14 cellular contexts compared by ENCODE assay signal in genomic region chr2:233469261-233470006, GRCh38.
DNase-seq lines count a peak whose midpoint lies in the region; ATAC-seq and TF ChIP-seq lines count a peak whose summit lies in the region.
"Had no signal": no experiment of that assay in that cellular context is flagged by ENCODE, and none has a peak within 500 bp of the region (broad histone marks: within the 10 kb centered on the region; RNA-seq: fewer than 3 reads in every experiment).

No MANE protein-coding gene starts in this region.

- H3K9me3 Mint-ChIP-seq in natural killer cell: no peaks in the 10 kb centered on the region
- no peaks in the 10 kb centered on the region for H3K9me3 Mint-ChIP-seq in natural killer cell treated with Interleukin-12 subunit alpha and Interleukin-12 subunit beta and Interleukin-15 and Interleukin-18, amount 100 ng/mL, for 72 hours
- H3K9me3 Mint-ChIP-seq: activated CD4-positive, alpha-beta memory T cell treated with anti-CD3 and anti-CD28 coated beads, Interleukin-2, amount 10 ng/mL, durations not matched to agents 7 days and 5 days had no signal

- no peak for TF ChIP-seq POLR2A in ovary (IDR thresholded peaks at IDR 0.05)

- peak overlapping the region; percentile 28 for H3K4me3 Mint-ChIP-seq in natural killer cell
- H3K4me3 Mint-ChIP-seq in natural killer cell treated with Interleukin-12 subunit alpha and Interleukin-12 subunit beta and Interleukin-15 and Interleukin-18, amount 100 ng/mL, for 72 hours: no peak overlapping the region
- H3K4me3 Mint-ChIP-seq: activated CD4-positive, alpha-beta memory T cell treated with anti-CD3 and anti-CD28 coated beads, Interleukin-2, amount 10 ng/mL, durations not matched to agents 7 days and 5 days had no signal

- 60 to 67% (median 60%) methylated on average over 32 of the region's 32 CpGs for WGBS in ovary, 3 donors

- H3K27me3 ChIP-seq in left ventricle myocardium inferior (ENCODE audit: low read depth) (no peaks in the 10 kb centered on the region), ovary (no peaks in the 10 kb centered on the region)
- H3K27me3 ChIP-seq: cardiac muscle cell had no signal

- H3K4me3 ChIP-seq in left ventricle myocardium inferior (peak overlapping the region; percentile 44), ovary (no peak overlapping the region)
- H3K4me3 ChIP-seq: cardiac muscle cell, GM23248 had no signal

- TF ChIP-seq CTCF in natural killer cell (IDR thresholded peaks at IDR 0.05) (no peak), left ventricle myocardium inferior (IDR thresholded peaks at IDR 0.05; ENCODE audit: borderline replicate concordance) (no peak), ovary (IDR thresholded peaks at IDR 0.05) (no peak)

- TF ChIP-seq EP300 in ovary (IDR thresholded peaks at IDR 0.05): no peak

- H3K4me1 Mint-ChIP-seq in natural killer cell: no peaks in the 10 kb centered on the region
- no peaks in the 10 kb centered on the region for H3K4me1 Mint-ChIP-seq in natural killer cell treated with Interleukin-12 subunit alpha and Interleukin-12 subunit beta and Interleukin-15 and Interleukin-18, amount 100 ng/mL, for 72 hours (ENCODE audit: low read depth in 2 of 2)
- H3K4me1 Mint-ChIP-seq: activated CD4-positive, alpha-beta memory T cell treated with anti-CD3 and anti-CD28 coated beads, Interleukin-2, amount 10 ng/mL, durations not matched to agents 7 days and 5 days had no signal

- H3K27me3 Mint-ChIP-seq in natural killer cell (ENCODE audit: low read depth in 2 of 2): no peaks in the 10 kb centered on the region
- H3K27me3 Mint-ChIP-seq in natural killer cell treated with Interleukin-12 subunit alpha and Interleukin-12 subunit beta and Interleukin-15 and Interleukin-18, amount 100 ng/mL, for 72 hours: no peaks in the 10 kb centered on the region
- H3K27me3 Mint-ChIP-seq: activated CD4-positive, alpha-beta memory T cell treated with anti-CD3 and anti-CD28 coated beads, Interleukin-2, amount 10 ng/mL, durations not matched to agents 7 days and 5 days had no signal

- H3K36me3 ChIP-seq in left ventricle myocardium inferior (peaks cover 68% of the 10 kb centered on the region), ovary (no peaks in the 10 kb centered on the region)

- H3K4me1 ChIP-seq in left ventricle myocardium inferior (peaks cover 29% of the 10 kb centered on the region), ovary (ENCODE audit: insufficient read depth) (peaks cover 11% of the 10 kb centered on the region)

- intact Hi-C loops in natural killer cell (cut with micrococcal nuclease) (no loop called here), left ventricle myocardium inferior (cut with micrococcal nuclease) (no loop called here), ovary (cut with DNase I) (no loop called here)

- H3K27ac Mint-ChIP-seq in natural killer cell: peak overlapping the region; percentile 18 to 46
- H3K27ac Mint-ChIP-seq in natural killer cell treated with Interleukin-12 subunit alpha and Interleukin-12 subunit beta and Interleukin-15 and Interleukin-18, amount 100 ng/mL, for 72 hours: peak overlapping the region in 1 of 2 donors; percentile 48
- H3K27ac Mint-ChIP-seq: activated CD4-positive, alpha-beta memory T cell treated with anti-CD3 and anti-CD28 coated beads, Interleukin-2, amount 10 ng/mL, durations not matched to agents 7 days and 5 days had no signal

- DNase-seq in natural killer cell (peak; percentile 10), left ventricle myocardium inferior (peak; percentile 74), ovary (peak; percentile 37 to 76 (median 69))
- no peak for DNase-seq in natural killer cell treated with Interleukin-12 subunit alpha and Interleukin-12 subunit beta and Interleukin-15 and Interleukin-18, amount 100 ng/mL, for 72 hours (ENCODE audit: low spot score)
- no peak for DNase-seq in NK-92 treated with Interleukin-12 subunit alpha and Interleukin-12 subunit beta, amount 100 ng/mL, for 24 hours (lab: John Stamatoyannopoulos, UW)
- DNase-seq: activated CD4-positive, alpha-beta memory T cell treated with anti-CD3 and anti-CD28 coated beads, Interleukin-2, amount 10 ng/mL, durations not matched to agents 7 days and 5 days; GF-D8; GM23248; stimulated activated CD4-positive, alpha-beta T cell treated with anti-CD3 and anti-CD28 coated beads, Interleukin-2, amount 100 ng/mL, for 24 hours; T-helper 1 cell had no signal

- ATAC-seq in natural killer cell (no peak), GM21526 (IDR thresholded peaks at IDR 0.05; ENCODE audit: low FRiP score, unreplicated experiment) (no peak), HG03135 (IDR thresholded peaks at IDR 0.05; ENCODE audit: unreplicated experiment) (no peak), GM19328 (IDR thresholded peaks at IDR 0.05; ENCODE audit: unreplicated experiment) (no peak)
- ATAC-seq in natural killer cell treated with Interleukin-12 subunit alpha and Interleukin-12 subunit beta and Interleukin-15 and Interleukin-18, amount 100 ng/mL, for 72 hours: no peak

- no peaks in the 10 kb centered on the region for H3K9me3 ChIP-seq in left ventricle myocardium inferior (replicated peaks)
- no peaks in the 10 kb centered on the region for H3K9me3 ChIP-seq in ovary

- H3K27ac ChIP-seq in left ventricle myocardium inferior (replicated peaks) (peak overlapping the region; percentile 79), ovary (peak overlapping the region; percentile 34 to 82)
- H3K27ac ChIP-seq: cardiac muscle cell, GM23248 had no signal

- peaks cover 19% of the 10 kb centered on the region for H3K36me3 Mint-ChIP-seq in natural killer cell
- peaks cover 5% of the 10 kb centered on the region for H3K36me3 Mint-ChIP-seq in natural killer cell treated with Interleukin-12 subunit alpha and Interleukin-12 subunit beta and Interleukin-15 and Interleukin-18, amount 100 ng/mL, for 72 hours

Comparison
In these comparisons a context has a peak if more than half of its experiments do, and no peak if none do; other contexts are left out.
1. DNase-seq: peak in natural killer cell (single experiment), left ventricle myocardium inferior (single experiment) and ovary (5 of 5); none in natural killer cell treated with Interleukin-12 subunit alpha and Interleukin-12 subunit beta and Interleukin-15 and Interleukin-18, amount 100 ng/mL, for 72 hours (single experiment) and NK-92 treated with Interleukin-12 subunit alpha and Interleukin-12 subunit beta, amount 100 ng/mL, for 24 hours (single experiment).